In the genomic region with DNA sequence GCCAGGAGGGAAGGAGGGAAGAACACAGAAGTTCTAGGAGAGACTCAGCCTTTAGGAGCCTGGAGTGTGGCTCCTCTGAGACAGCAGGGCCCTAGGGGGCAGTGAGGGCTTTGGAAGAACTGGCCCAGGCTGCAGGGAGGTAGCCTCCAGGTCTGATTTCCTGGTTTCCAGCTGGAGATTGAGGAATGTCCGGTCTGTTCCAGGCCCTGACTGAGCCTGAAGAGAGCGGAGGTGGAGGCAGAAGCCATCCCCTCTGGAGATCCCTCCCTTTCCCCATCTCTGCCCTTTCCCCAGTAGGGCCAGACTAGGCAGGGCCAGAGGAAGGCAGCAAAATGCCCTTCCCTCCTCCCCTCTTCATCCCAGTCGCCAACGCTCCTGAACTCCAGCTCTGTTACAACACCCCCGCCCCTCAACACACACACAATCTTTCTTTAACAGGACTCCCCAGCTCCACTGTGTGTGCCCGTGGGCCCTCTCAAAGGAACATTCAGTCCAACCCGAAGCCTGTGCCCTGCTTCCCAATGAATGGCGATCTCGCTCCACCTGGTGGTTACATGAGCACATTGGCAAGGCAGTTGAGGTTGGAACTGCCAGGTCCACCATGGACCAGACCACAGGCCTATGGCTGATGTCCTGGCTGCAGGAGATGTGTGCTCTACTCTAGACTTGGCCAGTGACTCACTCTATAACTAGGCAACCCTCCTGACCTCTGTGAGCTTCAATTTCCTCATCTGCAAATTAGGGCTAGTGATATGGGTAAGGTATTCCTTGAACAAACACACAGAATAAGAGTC, we compare ENCODE assay signal across 8 cellular contexts. TPM values are rescaled to one million over a fixed set of nuclear protein-coding genes. Genes with fewer than 3 reads are reported as not detected.
DNase-seq lines count a peak whose midpoint lies in the region; TF ChIP-seq lines count a peak whose summit lies in the region.

No MANE protein-coding gene starts in this region.

- H3K27ac ChIP-seq in GM23248 (peak overlapping the region; percentile 75), ascending aorta (peak overlapping the region; percentile 78 to 79), right atrium auricular region (peak overlapping the region; percentile 79)

- peaks cover 4% of the 10 kb centered on the region for H3K4me1 Mint-ChIP-seq in T-helper 2 cell treated with Interferon-gamma antibody and Interleukin-4, amounts not matched to agents 5 μg/mL and 100 μg/mL, for 36 hours (ENCODE audit: low read depth)

- peak overlapping the region; percentile 75 for H3K27ac Mint-ChIP-seq in T-helper 2 cell treated with Interferon-gamma antibody and Interleukin-4, amounts not matched to agents 5 μg/mL and 100 μg/mL, for 36 hours

- H3K4me3 ChIP-seq in GM23248 (no peak overlapping the region), ascending aorta (peak overlapping the region in 1 of 2 donors; percentile 1), right atrium auricular region (no peak overlapping the region)

- H3F3A ChIP-seq in GM23248 (ENCODE audit: insufficient read depth): peaks cover 47% of the 10 kb centered on the region

- H3K9ac ChIP-seq in GM23248: peak overlapping the region; percentile 65

- TF ChIP-seq CTCF in ascending aorta (IDR thresholded peaks at IDR 0.05): peak; percentile 73 to 94 (median 91)
- TF ChIP-seq CTCF in right atrium auricular region (IDR thresholded peaks at IDR 0.05): peak; percentile 72 to 89

- H3K9me3 ChIP-seq in GM23248 (ENCODE audit: low read depth): no peaks in the 10 kb centered on the region
- H3K9me3 ChIP-seq in ascending aorta: no peaks in the 10 kb centered on the region
- H3K9me3 ChIP-seq in right atrium auricular region: no peaks in the 10 kb centered on the region

- no peaks in the 10 kb centered on the region for H3K9me2 ChIP-seq in GM23248 (ENCODE audit: insufficient read depth)

- H3K9me3 Mint-ChIP-seq in T-helper 2 cell treated with Interferon-gamma antibody and Interleukin-4, amounts not matched to agents 5 μg/mL and 100 μg/mL, for 36 hours: no peaks in the 10 kb centered on the region

- DNase-seq in COLO829 (ENCODE audit: low spot score) (peak; percentile 90), GM23248 (peak; percentile 96), NCI-H146 treated with DMSO at 0.1 percent for 48 hours (lab: John Stamatoyannopoulos, UW; ENCODE audit: unreplicated experiment) (peak; percentile 62), ascending aorta (ENCODE audit: low spot score in 2 of 2) (peak; percentile 65 to 95), right atrium auricular region (ENCODE audit: low spot score) (peak; percentile 95), pulmonary artery endothelial cell (ENCODE audit: low read depth, low spot score) (peak; percentile 74), ureter (ENCODE audit: low spot score) (peak; percentile 90)
- peak; percentile 72 for DNase-seq in T-helper 2 cell treated with Interferon-gamma antibody and Interleukin-4, amounts not matched to agents 5 μg/mL and 100 μg/mL, for 36 hours (ENCODE audit: low spot score)

- 0 to 1% methylated on average over 9 of the region's 9 CpGs for WGBS in GM23248 (ENCODE audit: low coverage in 1 of 2, low lambda C conversion rate in 2 of 2, missing lambda C conversion rate in 2 of 2), 2 experiments

- H3K79me2 ChIP-seq in GM23248 (ENCODE audit: insufficient read depth): no peaks in the 10 kb centered on the region

- H3K27me3 ChIP-seq in GM23248 (replicated peaks; ENCODE audit: insufficient read depth): no peaks in the 10 kb centered on the region
- H3K27me3 ChIP-seq in ascending aorta: no peaks in the 10 kb centered on the region
- H3K27me3 ChIP-seq in right atrium auricular region: no peaks in the 10 kb centered on the region

- peaks cover 9% of the 10 kb centered on the region for H3K4me1 ChIP-seq in GM23248 (ENCODE audit: insufficient read depth)
- peaks cover 0 to 15% of the 10 kb centered on the region in 2 donors for H3K4me1 ChIP-seq in ascending aorta
- peaks cover 0 to 18% of the 10 kb centered on the region in 2 donors for H3K4me1 ChIP-seq in right atrium auricular region

- no peaks in the 10 kb centered on the region for H3K36me3 Mint-ChIP-seq in T-helper 2 cell treated with Interferon-gamma antibody and Interleukin-4, amounts not matched to agents 5 μg/mL and 100 μg/mL, for 36 hours (ENCODE audit: low read depth)

- no peaks in the 10 kb centered on the region for H4K20me1 ChIP-seq in GM23248 (ENCODE audit: insufficient read depth)

- no peaks in the 10 kb centered on the region for H3K27me3 Mint-ChIP-seq in T-helper 2 cell treated with Interferon-gamma antibody and Interleukin-4, amounts not matched to agents 5 μg/mL and 100 μg/mL, for 36 hours (ENCODE audit: low read depth)

- peak overlapping the region; percentile 86 for H2AFZ ChIP-seq in GM23248

- intact Hi-C loops in ascending aorta (cut with DNase I): loop anchor here (1.0 to 2.0 kb wide), 5 partner anchors 31 to 97 kb away; partner anchors contain the start of genes MAP7D1, THRAP3 and TRAPPC3

- in situ Hi-C loops in GM23248 (cut with MboI): no loop called here

- no peak overlapping the region for H3K4me3 Mint-ChIP-seq in T-helper 2 cell treated with Interferon-gamma antibody and Interleukin-4, amounts not matched to agents 5 μg/mL and 100 μg/mL, for 36 hours

- peak overlapping the region; percentile 54 for H3K4me2 ChIP-seq in GM23248 (ENCODE audit: unreplicated experiment)

- H3K36me3 ChIP-seq in GM23248 (ENCODE audit: low read depth): no peaks in the 10 kb centered on the region
- H3K36me3 ChIP-seq in ascending aorta: no peaks in the 10 kb centered on the region
- no peaks in the 10 kb centered on the region for H3K36me3 ChIP-seq in right atrium auricular region

RNA-seq across cellular contexts. Expression of gene MAP7D1, which starts 32.0 kb away (rescaled TPM):
- 160 and 224 TPM in 2 replicates for total RNA-seq in GM23248 (2014; rRNA removed; shearing (Covaris generic))
- polyA plus RNA-seq in GM23248 (2016; fragmentation: Nextera tagmentation; extraction: Ambion mirVana): 34.8 and 35.8 TPM in 2 replicates
- total RNA-seq in ascending aorta (209 TPM), right atrium auricular region (100 to 1,000 TPM; 353 to 356 TPM), pulmonary artery endothelial cell (77.1 and 91.4 TPM in 2 replicates), ureter (68.3 TPM)

RNA-seq across cellular contexts. Expression of gene THRAP3, which starts 36.2 kb away (rescaled TPM):
- 57.3 and 61.5 TPM in 2 replicates for total RNA-seq in GM23248 (2014; rRNA removed; shearing (Covaris generic))
- polyA plus RNA-seq in GM23248 (2016; fragmentation: Nextera tagmentation; extraction: Ambion mirVana): 91.9 and 95.2 TPM in 2 replicates
- total RNA-seq in ascending aorta (39.5 TPM), right atrium auricular region (10 to 100 TPM; 64.3 to 66.4 TPM), pulmonary artery endothelial cell (152 and 167 TPM in 2 replicates), ureter (129 TPM)

RNA-seq across cellular contexts. Expression of gene TRAPPC3, which starts 38.7 kb away (rescaled TPM):
- total RNA-seq in GM23248 (2014; rRNA removed; shearing (Covaris generic)): 101 and 112 TPM in 2 replicates
- 134 and 135 TPM in 2 replicates for polyA plus RNA-seq in GM23248 (2016; fragmentation: Nextera tagmentation; extraction: Ambion mirVana)
- total RNA-seq in ascending aorta (52.0 TPM), right atrium auricular region (10 to 100 TPM; 62.0 to 81.6 TPM), pulmonary artery endothelial cell (106 and 117 TPM in 2 replicates), ureter (55.0 TPM)
